Comparison of ENCODE assay signal across 7 cellular contexts in genomic region chr1:243101551-243102050, GRCh38.
A peak's percentile ranks its signal among the peaks of the same experiment; 100 is the strongest.
DNase-seq lines count a peak whose midpoint lies in the region; ATAC-seq and TF ChIP-seq lines count a peak whose summit lies in the region.
"Not testable (repeated sequence)": the region's sequence is repeated elsewhere in the genome, so short reads cannot be mapped to it uniquely, and the experiment has no call there.

No MANE protein-coding gene starts in this region.

- DNase-seq in NOMO-1 treated with DMSO at 0.1 percent for 48 hours (lab: John Stamatoyannopoulos, UW; ENCODE audit: unreplicated experiment): peak; percentile 35
- peak; percentile 26 to 29 for DNase-seq in activated CD4-positive, alpha-beta T cell treated with anti-CD3 and anti-CD28 coated beads, Interleukin-2, amount 50 U/mL, for 4 hours
- DNase-seq in astrocyte of the spinal cord (ENCODE audit: low read depth, low spot score): peak; percentile 68
- DNase-seq in left ventricle myocardium inferior: not testable (repeated sequence)
- peak; percentile 52 for DNase-seq in stimulated activated CD4-positive, alpha-beta T cell treated with anti-CD3 and anti-CD28 coated beads, Interleukin-2, amount 100 ng/mL, for 4 hours (ENCODE audit: low read depth)

- ATAC-seq in GM18861 (IDR thresholded peaks at IDR 0.05; ENCODE audit: unreplicated experiment) (peak; percentile 97), HG03045 (IDR thresholded peaks at IDR 0.05; ENCODE audit: unreplicated experiment) (peak; percentile 82)

- not testable (repeated sequence) for H3K27me3 ChIP-seq in left ventricle myocardium inferior (ENCODE audit: low read depth)

- H3K9me3 ChIP-seq in left ventricle myocardium inferior (replicated peaks): not testable (repeated sequence)

- H3K4me1 ChIP-seq in left ventricle myocardium inferior: not testable (repeated sequence)

- not testable (repeated sequence) for H3K36me3 ChIP-seq in left ventricle myocardium inferior

- intact Hi-C loops in left ventricle myocardium inferior (cut with micrococcal nuclease): not testable (repeated sequence)

- in situ Hi-C loops in astrocyte of the spinal cord (cut with HindIII; ENCODE audit: low sequenced_read_pairs): not testable (repeated sequence)

- H3K27ac ChIP-seq in left ventricle myocardium inferior (replicated peaks): not testable (repeated sequence)

- H3K4me3 ChIP-seq in astrocyte of the spinal cord (ENCODE audit: low read depth, low read length): peak overlapping the region; percentile 40
- peak overlapping the region; percentile 48 for H3K4me3 ChIP-seq in left ventricle myocardium inferior

- TF ChIP-seq CTCF in astrocyte of the spinal cord (IDR thresholded peaks at IDR 0.05; ENCODE audit: low read depth, low read length); left ventricle myocardium inferior (IDR thresholded peaks at IDR 0.05; ENCODE audit: borderline replicate concordance): not testable (repeated sequence)
